1 cellular context compared by ENCODE assay signal in genomic region chr12:12290206-12290605, GRCh38.
TF ChIP-seq lines count a peak whose summit lies in the region.

No MANE protein-coding gene starts in this region.

TF ChIP-seq in SK-N-SH, 30 proteins besides CTCF, POLR2A, EP300 and RAD21 (continued from another document):
- TF ChIP-seq USF2 (IDR thresholded peaks at IDR 0.05; ENCODE audit: borderline replicate concordance, low read depth, low read length) (no peak), RXRA (IDR thresholded peaks at IDR 0.05; ENCODE audit: borderline replicate concordance, low read depth) (no peak), TEAD4 (IDR thresholded peaks at IDR 0.05; ENCODE audit: borderline replicate concordance, insufficient read depth) (no peak), CHD2 (IDR thresholded peaks at IDR 0.05; ENCODE audit: low read length, partially characterized antibody) (no peak)
